8 cellular contexts compared by ENCODE assay signal in the genomic region with DNA sequence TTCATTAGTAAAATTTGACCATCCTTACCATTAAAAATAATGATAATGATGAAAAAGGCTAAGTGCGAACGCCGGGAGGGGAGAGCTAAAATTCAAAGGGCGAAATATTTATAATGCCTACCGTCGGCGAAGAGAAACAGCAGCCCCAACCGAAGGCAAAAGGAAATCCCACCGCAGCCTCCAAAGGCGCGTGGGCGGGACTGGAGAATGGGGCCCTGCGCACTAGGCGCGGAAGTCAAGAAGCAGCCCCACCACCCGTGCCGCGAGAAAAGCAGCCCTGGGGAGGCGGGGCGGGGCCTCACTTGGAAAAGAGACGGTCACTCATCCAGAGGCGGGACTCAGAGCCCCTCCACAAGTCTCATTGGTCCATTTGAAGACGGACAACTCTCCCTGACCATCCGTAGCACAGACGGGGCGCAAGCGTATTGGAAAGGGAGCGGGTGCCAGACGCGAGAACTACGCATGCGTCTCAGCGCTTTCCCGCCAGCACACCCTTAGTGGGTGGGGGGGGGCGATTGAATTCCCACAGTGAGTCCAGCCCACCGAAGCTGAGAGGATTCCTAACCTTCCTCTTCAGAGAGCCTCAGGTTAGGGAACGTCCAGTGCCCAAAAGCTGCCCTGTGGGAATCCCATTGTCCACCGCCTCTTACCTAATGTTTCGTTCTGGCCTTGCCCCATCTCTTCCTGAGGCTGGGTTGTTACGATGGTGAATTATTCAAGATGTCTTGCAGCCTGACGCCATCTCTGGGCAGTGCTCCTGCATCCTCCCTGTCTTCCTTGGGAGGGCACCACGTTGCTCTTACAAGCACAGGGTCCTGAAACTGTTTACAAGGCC. TPM values are rescaled to one million over a fixed set of nuclear protein-coding genes. Genes with fewer than 3 reads are reported as not detected.
A peak's percentile ranks its signal among the peaks of the same experiment; 100 is the strongest.
DNase-seq lines count a peak whose midpoint lies in the region; ATAC-seq and TF ChIP-seq lines count a peak whose summit lies in the region.

No MANE protein-coding gene starts in this region.

- H3K27me3 Mint-ChIP-seq in naive B cell, result no peaks in the 10 kb centered on the region

- H3K9me3 Mint-ChIP-seq in naive B cell, result no peaks in the 10 kb centered on the region
- H3K9me3 Mint-ChIP-seq in stimulated activated effector memory CD8-positive, alpha-beta T cell treated with anti-CD3 and anti-CD28 coated beads, Interleukin-12 subunit alpha, Interleukin-12 subunit beta, amount 100 ng/mL, for 72 hours, result no peaks in the 10 kb centered on the region

- intact Hi-C loops in esophagus squamous epithelium (cut with DNase I), result no loop called here

- DNase-seq in DND-41 (peak; percentile 100), Peyer's patch (peak; percentile 96 to 100 (median 99)), activated T-helper 1 cell treated with Interleukin-2 at 50 U/mL for 16 hours (ENCODE audit: low read depth) (peak; percentile 100), esophagus squamous epithelium (lab: John Stamatoyannopoulos, UW) (peak; percentile 92), naive B cell (peak; percentile 97)
- peak; percentile 94 to 98 for DNase-seq in stimulated activated effector memory CD8-positive, alpha-beta T cell treated with anti-CD3 and anti-CD28 coated beads, Interleukin-12 subunit alpha, Interleukin-12 subunit beta, amount 100 ng/mL, for 72 hours (ENCODE audit: low spot score in 2 of 2)

- H3K4me3 ChIP-seq in DND-41 (ENCODE audit: low read depth in 1 of 2, low read length in 2 of 2) (peak overlapping the region; percentile 61 to 78), Peyer's patch (peak overlapping the region; percentile 41 to 66 (median 55)), esophagus squamous epithelium (peak overlapping the region; percentile 43 to 73 (median 70))

- TF ChIP-seq POLR2A in Peyer's patch (IDR thresholded peaks at IDR 0.05), result peak; percentile 32 to 34
- TF ChIP-seq POLR2A in esophagus squamous epithelium (IDR thresholded peaks at IDR 0.05), result peak in 2 of 4 donors; percentile 62 to 71

- H3K27ac ChIP-seq in DND-41 (ENCODE audit: low read length), result peak overlapping the region; percentile 97
- peak overlapping the region; percentile 97 for H3K27ac ChIP-seq in KOPT-K1 (ENCODE audit: low read depth, low read length, poor library complexity, severe bottlenecking)
- peak overlapping the region; percentile 78 to 86 (median 83) for H3K27ac ChIP-seq in Peyer's patch
- H3K27ac ChIP-seq in esophagus squamous epithelium, result peak overlapping the region; percentile 77 to 93 (median 92)

- H3K27me3 ChIP-seq in DND-41 (ENCODE audit: insufficient read depth, low read length, poor library complexity) (no peaks in the 10 kb centered on the region), Peyer's patch (no peaks in the 10 kb centered on the region), esophagus squamous epithelium (no peaks in the 10 kb centered on the region)

- H3K27ac Mint-ChIP-seq in naive B cell, result peak overlapping the region; percentile 56 to 96 (median 94)
- peak overlapping the region; percentile 94 for H3K27ac Mint-ChIP-seq in stimulated activated effector memory CD8-positive, alpha-beta T cell treated with anti-CD3 and anti-CD28 coated beads, Interleukin-12 subunit alpha, Interleukin-12 subunit beta, amount 100 ng/mL, for 72 hours

- peak overlapping the region; percentile 84 for H3K9ac ChIP-seq in DND-41 (ENCODE audit: low read depth, low read length)

- 0 to 2% methylated on average over 24 to 29 of the region's 42 CpGs for WGBS in esophagus squamous epithelium, 2 donors

- H2AFZ ChIP-seq in DND-41 (ENCODE audit: low read depth, low read length), result peak overlapping the region; percentile 68

- TF ChIP-seq CTCF in DND-41 (IDR thresholded peaks at IDR 0.05; ENCODE audit: borderline replicate concordance, extremely low read depth, low read length, poor library complexity, severe bottlenecking), result peak; percentile 36
- peak in 3 of 6 experiments; percentile 7 to 22 (median 15) for TF ChIP-seq CTCF in Peyer's patch (IDR thresholded peaks at IDR 0.05)
- peak in 1 of 6 experiments; percentile 7 for TF ChIP-seq CTCF in esophagus squamous epithelium (IDR thresholded peaks at IDR 0.05)

- peaks cover 35% of the 10 kb centered on the region for H3K79me2 ChIP-seq in DND-41 (ENCODE audit: insufficient read depth, low read length)

- H4K20me1 ChIP-seq in DND-41 (ENCODE audit: insufficient read depth, low read length), result no peaks in the 10 kb centered on the region; the same call in 1 of the 2 replicates

- H3K9me3 ChIP-seq in DND-41 (ENCODE audit: insufficient read depth, low read length, severe bottlenecking) (no peaks in the 10 kb centered on the region), KOPT-K1 (ENCODE audit: insufficient read depth, low read length, poor library complexity, severe bottlenecking) (no peaks in the 10 kb centered on the region), Peyer's patch (no peaks in the 10 kb centered on the region), esophagus squamous epithelium (no peaks in the 10 kb centered on the region)

- peak overlapping the region; percentile 83 to 99 (median 90) for H3K4me3 Mint-ChIP-seq in naive B cell
- H3K4me3 Mint-ChIP-seq in stimulated activated effector memory CD8-positive, alpha-beta T cell treated with anti-CD3 and anti-CD28 coated beads, Interleukin-12 subunit alpha, Interleukin-12 subunit beta, amount 100 ng/mL, for 72 hours, result peak overlapping the region; percentile 86

- ATAC-seq in DND-41 (ENCODE audit: insufficient read depth, low read depth) (peak; percentile 90), GM21825 (IDR thresholded peaks at IDR 0.05; ENCODE audit: unreplicated experiment) (peak; percentile 79), naive B cell (ENCODE audit: low read depth in 2 of 2) (peak; percentile 88 to 91)
- ATAC-seq in stimulated activated effector memory CD8-positive, alpha-beta T cell treated with anti-CD3 and anti-CD28 coated beads, Interleukin-12 subunit alpha, Interleukin-12 subunit beta, amount 100 ng/mL, for 72 hours, result peak; percentile 96

- H3K36me3 Mint-ChIP-seq in naive B cell, result no peaks in the 10 kb centered on the region
- H3K36me3 Mint-ChIP-seq in stimulated activated effector memory CD8-positive, alpha-beta T cell treated with anti-CD3 and anti-CD28 coated beads, Interleukin-12 subunit alpha, Interleukin-12 subunit beta, amount 100 ng/mL, for 72 hours, result peaks cover 17% of the 10 kb centered on the region

- H3K4me1 Mint-ChIP-seq in naive B cell, result peaks cover 29 to 47% (median 33%) of the 10 kb centered on the region in 3 donors
- H3K4me1 Mint-ChIP-seq in stimulated activated effector memory CD8-positive, alpha-beta T cell treated with anti-CD3 and anti-CD28 coated beads, Interleukin-12 subunit alpha, Interleukin-12 subunit beta, amount 100 ng/mL, for 72 hours, result peaks cover 31% of the 10 kb centered on the region

- H3K36me3 ChIP-seq in DND-41 (ENCODE audit: insufficient read depth, low read length) (peaks cover 19% of the 10 kb centered on the region), KOPT-K1 (ENCODE audit: insufficient read depth, low read length) (peaks cover 25% of the 10 kb centered on the region; the same call in 1 of the 2 replicates), Peyer's patch (no peaks in the 10 kb centered on the region), esophagus squamous epithelium (no peaks in the 10 kb centered on the region)

- H3K4me1 ChIP-seq in DND-41 (ENCODE audit: insufficient read depth, low read length) (peaks cover 25% of the 10 kb centered on the region), Peyer's patch (peaks cover 0 to 5% (median 0%) of the 10 kb centered on the region in 4 donors), esophagus squamous epithelium (peaks cover 14 to 51% (median 21%) of the 10 kb centered on the region in 3 donors)

- H3K4me2 ChIP-seq in DND-41 (ENCODE audit: insufficient read depth, low read length), result peak overlapping the region; percentile 85

RNA-seq across cellular contexts. Expression of gene MTX1, which starts 19.0 kb away (rescaled TPM):
- 10 to 100 TPM; 33.2 to 45.2 (median 36.5) TPM for total RNA-seq in Peyer's patch
- total RNA-seq in esophagus squamous epithelium, result 10 to 100 TPM; 34.0 to 59.1 (median 42.9) TPM
- polyA plus RNA-seq in naive B cell (ENCODE audit: low read depth in 6 of 6), result 10 to 100 TPM; 35.5 to 49.1 (median 42.0) TPM

RNA-seq across cellular contexts. Expression of gene THBS3, which starts 19.8 kb away (rescaled TPM):
- total RNA-seq in Peyer's patch (10 to 100 TPM; 15.9 to 58.6 (median 46.5) TPM), esophagus squamous epithelium (10 to 100 TPM in 3 of 4 donors, 1 to 10 TPM in 1; 8.7 to 18.5 (median 11.1) TPM)
- polyA plus RNA-seq in naive B cell (ENCODE audit: low read depth in 6 of 6), result 1 to 10 TPM; 1.1 to 3.9 (median 2.2) TPM

RNA-seq across cellular contexts. Expression of gene ENTREP3, which starts 27.8 kb away (rescaled TPM):
- total RNA-seq in Peyer's patch (10 to 100 TPM in 3 of 4 donors, 1 to 10 TPM in 1; 5.8 to 20.7 (median 15.4) TPM), esophagus squamous epithelium (10 to 100 TPM; 10.5 to 27.9 (median 16.1) TPM)
- polyA plus RNA-seq in naive B cell (ENCODE audit: low read depth in 6 of 6), result 1 to 10 TPM in 3 of 6 donors, under 1 TPM in 3; 0.54 to 1.7 (median 1.2) TPM

RNA-seq across cellular contexts. Expression of gene SCAMP3, which starts 34.7 kb away (rescaled TPM):
- total RNA-seq in Peyer's patch (10 to 100 TPM; 34.7 to 63.7 (median 49.2) TPM), esophagus squamous epithelium (10 to 100 TPM; 56.8 to 72.2 (median 60.1) TPM)
- 100 to 1,000 TPM; 100 to 142 (median 125) TPM for polyA plus RNA-seq in naive B cell (ENCODE audit: low read depth in 6 of 6)

RNA-seq across cellular contexts. Expression of gene CLK2, which starts 45.8 kb away (rescaled TPM):
- total RNA-seq in Peyer's patch, result 100 to 1,000 TPM in 2 of 4 donors, 10 to 100 TPM in 2; 44.7 to 125 (median 98.5) TPM
- 10 to 100 TPM; 21.9 to 35.1 (median 25.6) TPM for total RNA-seq in esophagus squamous epithelium
- polyA plus RNA-seq in naive B cell (ENCODE audit: low read depth in 6 of 6), result 10 to 100 TPM; 11.6 to 28.2 (median 18.1) TPM

Comparison
In these comparisons a context has a peak if more than half of its experiments do, and no peak if none do; other contexts are left out.
1. Peak in every context shown above with its lines: DNase-seq, ATAC-seq, H3K4me3 ChIP-seq and H3K27ac ChIP-seq.